In genomic region chr3:14209596-14210280, GRCh38 we compare ENCODE assay signal across 1 cellular context.
TF ChIP-seq lines count a peak whose summit lies in the region.

No MANE protein-coding gene starts in this region.

TF ChIP-seq in SK-N-SH, 30 proteins besides CTCF, POLR2A, EP300 and RAD21 (continued from another document):
- no peak for TF ChIP-seq MAX (IDR thresholded peaks at IDR 0.05; ENCODE audit: low read depth)
- no peak for TF ChIP-seq SIN3A (IDR thresholded peaks at IDR 0.05; ENCODE audit: borderline replicate concordance, low read depth, low read length)
- TF ChIP-seq, protein P1, sequence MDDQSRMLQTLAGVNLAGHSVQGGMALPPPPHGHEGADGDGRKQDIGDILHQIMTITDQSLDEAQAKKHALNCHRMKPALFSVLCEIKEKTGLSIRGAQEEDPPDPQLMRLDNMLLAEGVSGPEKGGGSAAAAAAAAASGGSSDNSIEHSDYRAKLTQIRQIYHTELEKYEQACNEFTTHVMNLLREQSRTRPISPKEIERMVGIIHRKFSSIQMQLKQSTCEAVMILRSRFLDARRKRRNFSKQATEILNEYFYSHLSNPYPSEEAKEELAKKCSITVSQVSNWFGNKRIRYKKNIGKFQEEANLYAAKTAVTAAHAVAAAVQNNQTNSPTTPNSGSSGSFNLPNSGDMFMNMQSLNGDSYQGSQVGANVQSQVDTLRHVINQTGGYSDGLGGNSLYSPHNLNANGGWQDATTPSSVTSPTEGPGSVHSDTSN (IDR thresholded peaks at IDR 0.05) = no peak
- no peak for TF ChIP-seq MEF2A (IDR thresholded peaks at IDR 0.05; ENCODE audit: borderline replicate concordance, low read depth)
- TF ChIP-seq JUND (IDR thresholded peaks at IDR 0.05) = no peak
- TF ChIP-seq, protein P2, sequence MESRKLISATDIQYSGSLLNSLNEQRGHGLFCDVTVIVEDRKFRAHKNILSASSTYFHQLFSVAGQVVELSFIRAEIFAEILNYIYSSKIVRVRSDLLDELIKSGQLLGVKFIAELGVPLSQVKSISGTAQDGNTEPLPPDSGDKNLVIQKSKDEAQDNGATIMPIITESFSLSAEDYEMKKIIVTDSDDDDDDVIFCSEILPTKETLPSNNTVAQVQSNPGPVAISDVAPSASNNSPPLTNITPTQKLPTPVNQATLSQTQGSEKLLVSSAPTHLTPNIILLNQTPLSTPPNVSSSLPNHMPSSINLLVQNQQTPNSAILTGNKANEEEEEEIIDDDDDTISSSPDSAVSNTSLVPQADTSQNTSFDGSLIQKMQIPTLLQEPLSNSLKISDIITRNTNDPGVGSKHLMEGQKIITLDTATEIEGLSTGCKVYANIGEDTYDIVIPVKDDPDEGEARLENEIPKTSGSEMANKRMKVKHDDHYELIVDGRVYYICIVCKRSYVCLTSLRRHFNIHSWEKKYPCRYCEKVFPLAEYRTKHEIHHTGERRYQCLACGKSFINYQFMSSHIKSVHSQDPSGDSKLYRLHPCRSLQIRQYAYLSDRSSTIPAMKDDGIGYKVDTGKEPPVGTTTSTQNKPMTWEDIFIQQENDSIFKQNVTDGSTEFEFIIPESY (IDR thresholded peaks at IDR 0.05; ENCODE audit: borderline replicate concordance, low read depth) = no peak
- TF ChIP-seq SMC3 (IDR thresholded peaks at IDR 0.05; ENCODE audit: low read depth, low read length) = no peak
- TF ChIP-seq FOXJ3 (CRISPR knock-in tag; IDR thresholded peaks at IDR 0.05) = no peak
